Comparison of ENCODE assay signal across 11 cellular contexts in genomic region chr12:52769946-52770345, GRCh38. TPM values are rescaled to one million over a fixed set of nuclear protein-coding genes. Genes with fewer than 3 reads are reported as not detected.
"Had no signal": no experiment of that assay in that cellular context is flagged by ENCODE, and none has a peak within 500 bp of the region (broad histone marks: within the 10 kb centered on the region; RNA-seq: fewer than 3 reads in every experiment).

No MANE protein-coding gene starts in this region.

- H3K27ac ChIP-seq: GM23248 had no signal

- ATAC-seq: GM23338, HCT116 had no signal

- H3K4me3 ChIP-seq: GM23248, GM23338, HAP-1 had no signal

- DNase-seq: GM23248, GOT3, H7, H9, HCEC 1CT, HFFc6 had no signal

- H3K36me3 ChIP-seq: HAP-1 had no signal

- H3K9me3 ChIP-seq: HAP-1 had no signal

- H3K4me1 ChIP-seq: HAP-1 had no signal

RNA-seq across cellular contexts. Expression of gene KRT76, which starts 7.2 kb away (rescaled TPM):
- total RNA-seq: GM23248, GM23338, H1, H4, H7, H9, HFFc6 had no signal
- polyA plus RNA-seq: GM23248, GM23338, H1 had no signal

RNA-seq across cellular contexts. Expression of gene KRT3, which starts 26.0 kb away (rescaled TPM):
- total RNA-seq: GM23248, GM23338, H1, H4, H7, H9, HFFc6 had no signal
- polyA plus RNA-seq: GM23248, GM23338, H1 had no signal

RNA-seq across cellular contexts. Expression of gene KRT4, which starts 44.0 kb away (rescaled TPM):
- total RNA-seq: GM23338, H1, H4, H7, H9 had no signal
- polyA plus RNA-seq: GM23248, GM23338, H1 had no signal
